ENCODE assay signal across 8 cellular contexts in the genomic region with DNA sequence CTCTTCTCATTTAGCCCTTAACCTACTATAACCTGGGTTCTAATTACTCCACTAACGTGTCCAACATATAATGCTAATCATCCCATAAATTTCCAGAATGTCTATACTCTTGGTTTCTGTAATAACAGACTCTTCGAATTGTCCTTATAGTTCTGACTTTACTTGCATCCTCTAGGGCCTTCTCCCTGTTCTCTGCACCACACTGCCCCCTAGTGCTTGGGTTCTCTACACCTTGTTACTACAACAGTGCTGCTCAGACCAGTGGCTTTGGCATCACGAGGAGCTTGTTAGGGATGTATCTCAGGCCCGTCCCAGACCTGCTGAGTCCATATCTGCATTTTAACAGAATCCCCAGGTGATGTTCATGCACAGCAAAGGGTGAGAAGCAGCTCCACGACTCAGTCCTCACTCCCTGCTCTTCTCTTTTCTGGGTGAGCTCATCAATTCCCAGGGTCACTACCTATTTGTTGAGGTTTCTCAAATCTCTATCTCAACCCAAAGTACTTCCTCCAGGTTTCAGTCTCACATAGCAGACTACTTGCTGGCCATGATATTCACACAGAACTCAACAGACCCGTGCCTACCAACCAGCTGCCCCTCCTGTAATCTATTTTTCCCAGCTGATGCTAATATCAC. TPM values are rescaled to one million over a fixed set of nuclear protein-coding genes. Genes with fewer than 3 reads are reported as not detected.
DNase-seq lines count a peak whose midpoint lies in the region; ATAC-seq and TF ChIP-seq lines count a peak whose summit lies in the region.

No MANE protein-coding gene starts in this region.

- no peaks in the 10 kb centered on the region for H3K9me3 Mint-ChIP-seq in activated CD8-positive, alpha-beta memory T cell treated with anti-CD3 and anti-CD28 coated beads, Interleukin-2, amount 10 ng/mL, durations not matched to agents 7 days and 5 days (ENCODE audit: low read depth)
- no peaks in the 10 kb centered on the region for H3K9me3 Mint-ChIP-seq in naive thymus-derived CD8-positive, alpha-beta T cell

- H3K4me3 Mint-ChIP-seq in activated CD8-positive, alpha-beta memory T cell treated with anti-CD3 and anti-CD28 coated beads, Interleukin-2, amount 10 ng/mL, durations not matched to agents 7 days and 5 days = no peak overlapping the region
- H3K4me3 Mint-ChIP-seq in naive thymus-derived CD8-positive, alpha-beta T cell = no peak overlapping the region

- ATAC-seq in GM21529 (IDR thresholded peaks at IDR 0.05; ENCODE audit: unreplicated experiment) = peak; percentile 96
- peak; percentile 98 for ATAC-seq in activated CD8-positive, alpha-beta memory T cell treated with anti-CD3 and anti-CD28 coated beads, Interleukin-2, amount 10 ng/mL, durations not matched to agents 7 days and 5 days
- peak; percentile 99 to 100 for ATAC-seq in naive thymus-derived CD8-positive, alpha-beta T cell

- H3K4me1 ChIP-seq in NT2/D1 (ENCODE audit: insufficient read depth, insufficient read length) = no peaks in the 10 kb centered on the region

- H3K4me1 Mint-ChIP-seq in activated CD8-positive, alpha-beta memory T cell treated with anti-CD3 and anti-CD28 coated beads, Interleukin-2, amount 10 ng/mL, durations not matched to agents 7 days and 5 days = no peaks in the 10 kb centered on the region
- no peaks in the 10 kb centered on the region for H3K4me1 Mint-ChIP-seq in naive thymus-derived CD8-positive, alpha-beta T cell

- no peak for TF ChIP-seq POLR2A in erythroblast (IDR thresholded peaks at IDR 0.05; ENCODE audit: low read length)

- no peak overlapping the region for H3K9ac ChIP-seq in NT2/D1 (ENCODE audit: insufficient read length, low read depth)

- peak; percentile 49 for DNase-seq in DMS53 treated with DMSO at 0.1 percent for 48 hours (lab: John Stamatoyannopoulos, UW; ENCODE audit: unreplicated experiment)
- DNase-seq in HUDEP-2 (lab: John Stamatoyannopoulos, UW; ENCODE audit: unreplicated experiment in 76 of 76) = peak in 74 of 76 experiments; percentile 23 to 95 (median 82)
- peak; percentile 85 for DNase-seq in NT2/D1 (ENCODE audit: low read depth, low spot score)
- DNase-seq in activated CD8-positive, alpha-beta memory T cell treated with anti-CD3 and anti-CD28 coated beads, Interleukin-2, amount 10 ng/mL, durations not matched to agents 7 days and 5 days = peak; percentile 92
- peak; percentile 88 to 94 for DNase-seq in erythroblast (lab: John Stamatoyannopoulos, UW)
- DNase-seq in naive thymus-derived CD8-positive, alpha-beta T cell = peak; percentile 69 to 92 (median 80)
- DNase-seq in stimulated activated naive CD4-positive, alpha-beta T cell treated with Interleukin-2 at 50 U/mL for 16 hours (lab: John Stamatoyannopoulos, UW) = peak; percentile 80

- H3K36me3 ChIP-seq in NT2/D1 (ENCODE audit: insufficient read depth, insufficient read length, low read length) = no peaks in the 10 kb centered on the region

- H3K4me3 ChIP-seq in NT2/D1 (ENCODE audit: insufficient read length, low read depth) = no peak overlapping the region

- no peaks in the 10 kb centered on the region for H3K27me3 Mint-ChIP-seq in activated CD8-positive, alpha-beta memory T cell treated with anti-CD3 and anti-CD28 coated beads, Interleukin-2, amount 10 ng/mL, durations not matched to agents 7 days and 5 days
- peaks cover 0 to 10% (median 6%) of the 10 kb centered on the region in 5 donors for H3K27me3 Mint-ChIP-seq in naive thymus-derived CD8-positive, alpha-beta T cell

- H3K36me3 Mint-ChIP-seq in activated CD8-positive, alpha-beta memory T cell treated with anti-CD3 and anti-CD28 coated beads, Interleukin-2, amount 10 ng/mL, durations not matched to agents 7 days and 5 days = no peaks in the 10 kb centered on the region
- H3K36me3 Mint-ChIP-seq in naive thymus-derived CD8-positive, alpha-beta T cell = no peaks in the 10 kb centered on the region

- H3K27me3 ChIP-seq in NT2/D1 (ENCODE audit: insufficient read depth, insufficient read length) = no peaks in the 10 kb centered on the region

- CTCF ChIA-PET in activated CD8-positive, alpha-beta memory T cell treated with anti-CD3 and anti-CD28 coated beads, Interleukin-2, amount 10 ng/mL, durations not matched to agents 7 days and 5 days (lab: Charles Lee) = interaction anchor here (0.6 to 1.8 kb wide), 29 partner anchors 8 to 676 kb away, joined by 3 to 18 read pairs (median 3); a partner anchor contains a TSS

- H3K27ac Mint-ChIP-seq in activated CD8-positive, alpha-beta memory T cell treated with anti-CD3 and anti-CD28 coated beads, Interleukin-2, amount 10 ng/mL, durations not matched to agents 7 days and 5 days = no peak overlapping the region
- H3K27ac Mint-ChIP-seq in naive thymus-derived CD8-positive, alpha-beta T cell = no peak overlapping the region

- H3K9me3 ChIP-seq in NT2/D1 (ENCODE audit: insufficient read depth, low read length) = no peaks in the 10 kb centered on the region

- POLR2A ChIA-PET in naive thymus-derived CD8-positive, alpha-beta T cell (lab: Charles Lee) = interaction anchor here (1.4 to 1.7 kb wide), 2 partner anchors 15 to 16 kb away, joined by 3 to 5 read pairs; a partner anchor contains a TSS

RNA-seq across cellular contexts. Expression of a gene that starts 14.5 kb away (rescaled TPM):
- total RNA-seq in activated CD8-positive, alpha-beta memory T cell treated with anti-CD3 and anti-CD28 coated beads, Interleukin-2, amount 10 ng/mL, durations not matched to agents 7 days and 5 days = 10 to 100 TPM; 58.5 to 81.3 TPM
- total RNA-seq in naive thymus-derived CD8-positive, alpha-beta T cell = 10 to 100 TPM; 57.7 to 64.1 TPM
- polyA plus RNA-seq in naive thymus-derived CD8-positive, alpha-beta T cell = 10 to 100 TPM; 39.9 to 58.0 (median 41.3) TPM

RNA-seq across cellular contexts. Expression of a gene that starts 16.1 kb away (rescaled TPM):
- 10 to 100 TPM; 32.9 to 34.0 TPM for total RNA-seq in activated CD8-positive, alpha-beta memory T cell treated with anti-CD3 and anti-CD28 coated beads, Interleukin-2, amount 10 ng/mL, durations not matched to agents 7 days and 5 days
- 10 to 100 TPM; 33.7 to 35.0 TPM for total RNA-seq in naive thymus-derived CD8-positive, alpha-beta T cell
- 10 to 100 TPM; 19.0 to 20.6 (median 20.0) TPM for polyA plus RNA-seq in naive thymus-derived CD8-positive, alpha-beta T cell
